ENCODE assay signal across 18 cellular contexts in the genomic region with DNA sequence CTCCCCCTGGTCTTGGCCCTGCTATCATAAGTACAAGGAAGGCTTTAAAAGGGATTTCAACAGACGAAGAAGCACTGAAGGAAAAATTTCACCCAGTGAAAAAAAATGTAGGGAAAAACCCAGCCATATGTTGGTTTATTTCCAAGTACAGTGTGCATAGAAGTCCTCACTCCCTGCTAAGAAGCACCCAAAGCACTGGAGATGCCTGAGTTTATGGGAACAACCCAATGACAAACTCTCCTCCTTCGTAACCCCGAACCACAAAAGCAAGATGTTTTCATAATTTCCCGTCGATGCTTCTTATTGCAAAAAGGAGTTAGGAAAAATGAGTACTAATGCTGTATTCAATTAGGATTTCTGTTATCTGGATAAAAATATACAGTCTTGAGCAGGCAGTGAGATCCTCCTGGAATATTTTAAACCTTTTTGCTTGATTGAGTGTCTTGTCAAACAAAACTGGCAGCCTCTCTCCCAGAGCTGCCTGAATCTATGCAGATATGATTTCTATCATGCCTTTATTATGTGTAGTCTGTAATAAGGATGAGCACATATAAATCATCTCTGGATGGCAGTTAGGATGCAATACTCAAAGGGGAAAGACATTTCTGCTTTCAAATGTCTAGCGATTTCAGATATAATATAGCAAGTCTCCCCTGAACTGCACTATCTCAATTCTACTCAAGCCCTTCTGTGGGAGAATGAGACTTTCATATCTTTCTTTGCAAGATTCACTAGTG.
DNase-seq lines count a peak whose midpoint lies in the region; ATAC-seq and TF ChIP-seq lines count a peak whose summit lies in the region.
"Had no signal": no experiment of that assay in that cellular context is flagged by ENCODE, and none has a peak within 500 bp of the region (broad histone marks: within the 10 kb centered on the region; RNA-seq: fewer than 3 reads in every experiment).

No MANE protein-coding gene starts in this region.

- H3K9me3 ChIP-seq in neural cell (ENCODE audit: low read length), result no peaks in the 10 kb centered on the region
- no peaks in the 10 kb centered on the region for H3K9me3 ChIP-seq in H9 (ENCODE audit: control insufficient read depth, low read depth, low read length)
- H3K9me3 ChIP-seq: A549 had no signal

- peak; percentile 66 for ATAC-seq in SK-N-SH treated with all-trans-retinoic acid at 6 μM for 48 hours
- ATAC-seq in sciatic nerve, result no peak
- ATAC-seq: A549 had no signal

- intact Hi-C loops in sciatic nerve (cut with DNase I), result no loop called here

- no peak overlapping the region for H2BK15ac ChIP-seq in H9 (ENCODE audit: low read depth, low read length)

- H3K9ac ChIP-seq in neural cell (ENCODE audit: low read length) (peak overlapping the region; percentile 56), H9 (ENCODE audit: extremely low read depth, insufficient read length, low read length) (no peak overlapping the region)
- H3K9ac ChIP-seq: BLaER1 had no signal

- no peaks in the 10 kb centered on the region for H3K4me1 ChIP-seq in H9 (ENCODE audit: insufficient read depth, low read length)
- H3K4me1 ChIP-seq: A549 had no signal

- no peaks in the 10 kb centered on the region for H3K9me2 ChIP-seq in neural cell (ENCODE audit: insufficient read depth, low read length)

- no peaks in the 10 kb centered on the region for H3K27me3 ChIP-seq in neural cell (ENCODE audit: insufficient read depth, low read depth, low read length)
- H3K27me3 ChIP-seq in H9 (ENCODE audit: insufficient read depth, low read length), result no peaks in the 10 kb centered on the region
- H3K27me3 ChIP-seq: BLaER1 had no signal

- H2BK12ac ChIP-seq in H9 (ENCODE audit: insufficient read length, low read depth, low read length), result no peak overlapping the region

- H3K23me2 ChIP-seq in H9 (ENCODE audit: insufficient read length, low read depth, low read length, poor library complexity, severe bottlenecking), result no peaks in the 10 kb centered on the region

- H3K4ac ChIP-seq in H9 (ENCODE audit: low read depth, low read length), result no peak overlapping the region

- no peak overlapping the region for H2BK5ac ChIP-seq in H9 (ENCODE audit: insufficient read length, low read length)

- H3K79me2 ChIP-seq in neural cell (replicated peaks; ENCODE audit: insufficient read depth, low read length) (no peaks in the 10 kb centered on the region), H9 (ENCODE audit: insufficient read depth, low read length) (no peaks in the 10 kb centered on the region)

- H3K18ac ChIP-seq in H9 (ENCODE audit: insufficient read length, low read depth, low read length), result no peak overlapping the region

- H3K4me3 Mint-ChIP-seq in H9, result no peak overlapping the region
- H3K4me3 Mint-ChIP-seq: CD14-positive monocyte; CD4-positive, alpha-beta memory T cell had no signal

- no peak overlapping the region for H3K27ac Mint-ChIP-seq in H9
- H3K27ac Mint-ChIP-seq: CD14-positive monocyte; CD4-positive, alpha-beta memory T cell had no signal

- no CpG with 5 or more reads among the region's 6 CpGs for WGBS in H9 (ENCODE audit: extremely low coverage, insufficient read length, low lambda C conversion rate)

- H3K4me3 ChIP-seq in neural cell (ENCODE audit: low read length), result peak overlapping the region; percentile 2
- H3K4me3 ChIP-seq: A549, BLaER1 had no signal

- no peak overlapping the region for H4K5ac ChIP-seq in H9 (ENCODE audit: insufficient read length, low read depth, low read length)

- H3K14ac ChIP-seq in H9 (ENCODE audit: insufficient read depth, low read length), result no peak overlapping the region

- peak; percentile 21 for TF ChIP-seq RAD21 in neural cell (conservative IDR thresholded peaks at IDR 0.05)

- TF ChIP-seq CTCF in neural cell (IDR thresholded peaks at IDR 0.05; ENCODE audit: poor library complexity, severe bottlenecking), result no peak
- no peak for TF ChIP-seq CTCF in H9 (conservative IDR thresholded peaks at IDR 0.05)

- H3T11ph ChIP-seq in H9 (ENCODE audit: low read length), result no peak overlapping the region

- peaks cover 5 to 7% of the 10 kb centered on the region in 2 experiments; a peak in 3 of 4 replicates for H3K4me1 Mint-ChIP-seq in H9

- no peak overlapping the region for H2AK5ac ChIP-seq in H9 (ENCODE audit: insufficient read length, low read length)

- no peak overlapping the region for H2BK20ac ChIP-seq in H9 (ENCODE audit: low read depth, low read length, poor library complexity, severe bottlenecking)

- no peak overlapping the region for H3K23ac ChIP-seq in H9 (ENCODE audit: insufficient read length, low read depth, low read length)

- H2BK120ac ChIP-seq in H9 (ENCODE audit: low read depth, low read length, poor library complexity, severe bottlenecking), result no peak overlapping the region

- H3K27me3 Mint-ChIP-seq in H9 (ENCODE audit: low read depth), result no peaks in the 10 kb centered on the region; the same call in 1 of the 2 replicates

- no peaks in the 10 kb centered on the region for H3K9me3 Mint-ChIP-seq in H9

- no peak overlapping the region for H4K8ac ChIP-seq in H9 (replicated peaks; ENCODE audit: insufficient read length, low read depth, low read length)

- H3K79me1 ChIP-seq in H9 (ENCODE audit: insufficient read depth, low read depth, low read length, poor library complexity, severe bottlenecking), result no peaks in the 10 kb centered on the region

- H3K36me3 ChIP-seq in neural cell (ENCODE audit: insufficient read depth, low read length), result no peaks in the 10 kb centered on the region
- H3K36me3 ChIP-seq: BLaER1 had no signal

- no peak overlapping the region for H3K56ac ChIP-seq in H9 (ENCODE audit: insufficient read length, low read depth, low read length)

- H3K4me2 ChIP-seq in neural cell (ENCODE audit: low read length) (peak overlapping the region; percentile 25), H9 (ENCODE audit: insufficient read depth, insufficient read length, low read length) (no peak overlapping the region)
- H3K4me2 ChIP-seq: A549, BLaER1 had no signal

- H4K91ac ChIP-seq in H9 (ENCODE audit: insufficient read length, low read depth, low read length), result no peak overlapping the region

- H3F3A ChIP-seq in neural cell (ENCODE audit: insufficient read depth, low read length, poor library complexity, severe bottlenecking), result no peaks in the 10 kb centered on the region

- H3K36me3 Mint-ChIP-seq in H9 (ENCODE audit: insufficient read depth in 1 of 3, low read depth in 3 of 3), result no peaks in the 10 kb centered on the region
- H3K36me3 Mint-ChIP-seq: CD14-positive monocyte; CD4-positive, alpha-beta memory T cell had no signal

- DNase-seq in NCI-H2171 treated with DMSO at 0.1 percent for 48 hours (lab: John Stamatoyannopoulos, UW) (peak; percentile 58), NCI-H2171 (lab: John Stamatoyannopoulos, UW) (no peak), fibroblast of peridontal ligament (ENCODE audit: extremely low read depth) (peak; percentile 54), activated gamma-delta T cell treated with Interleukin-2 at 50 U/mL for 16 hours (no peak), sciatic nerve (ENCODE audit: low spot score) (no peak), H9 (no peak)
- DNase-seq: CD4-positive, alpha-beta memory T cell; DMS153; DMS79 treated with DMSO at 0.1 percent for 48 hours; GF-D8; GOT3; H7 had no signal

- peak overlapping the region; percentile 87 for H3K27ac ChIP-seq in neural cell (ENCODE audit: low read length)
- H3K27ac ChIP-seq in H9 (ENCODE audit: insufficient read length, low read depth, low read length), result no peak overlapping the region
- H3K27ac ChIP-seq: 22Rv1, A549, BLaER1 had no signal

- H2AFZ ChIP-seq in neural cell (ENCODE audit: low read depth, low read length) (no peak overlapping the region), H9 (ENCODE audit: low read length) (no peak overlapping the region)

- H4K20me1 ChIP-seq in neural cell (ENCODE audit: insufficient read depth), result no peaks in the 10 kb centered on the region
- no peaks in the 10 kb centered on the region for H4K20me1 ChIP-seq in H9 (ENCODE audit: control insufficient read depth, insufficient read depth, insufficient read length)
- H4K20me1 ChIP-seq: BLaER1 had no signal

- peak; percentile 94 for TF ChIP-seq EP300 in neural cell (conservative IDR thresholded peaks at IDR 0.05; ENCODE audit: poor library complexity, severe bottlenecking)

TF ChIP-seq in SK-N-SH treated with all-trans-retinoic acid at 6 μM for 48 hours, 23 proteins besides CTCF, POLR2A, EP300 and RAD21 (continues in another document):
- no peak for TF ChIP-seq TOX (CRISPR knock-in tag; IDR thresholded peaks at IDR 0.05; ENCODE audit: borderline replicate concordance)

TF ChIP-seq in neural cell, 6 proteins besides CTCF, POLR2A, EP300 and RAD21:
- TF ChIP-seq EZH2 (IDR thresholded peaks at IDR 0.05; ENCODE audit: borderline replicate concordance, insufficient read depth, low read length, poor library complexity, severe bottlenecking), result no peak
- peak; percentile 14 for TF ChIP-seq SMC3 (conservative IDR thresholded peaks at IDR 0.05; ENCODE audit: poor library complexity)
- TF ChIP-seq, protein P1, sequence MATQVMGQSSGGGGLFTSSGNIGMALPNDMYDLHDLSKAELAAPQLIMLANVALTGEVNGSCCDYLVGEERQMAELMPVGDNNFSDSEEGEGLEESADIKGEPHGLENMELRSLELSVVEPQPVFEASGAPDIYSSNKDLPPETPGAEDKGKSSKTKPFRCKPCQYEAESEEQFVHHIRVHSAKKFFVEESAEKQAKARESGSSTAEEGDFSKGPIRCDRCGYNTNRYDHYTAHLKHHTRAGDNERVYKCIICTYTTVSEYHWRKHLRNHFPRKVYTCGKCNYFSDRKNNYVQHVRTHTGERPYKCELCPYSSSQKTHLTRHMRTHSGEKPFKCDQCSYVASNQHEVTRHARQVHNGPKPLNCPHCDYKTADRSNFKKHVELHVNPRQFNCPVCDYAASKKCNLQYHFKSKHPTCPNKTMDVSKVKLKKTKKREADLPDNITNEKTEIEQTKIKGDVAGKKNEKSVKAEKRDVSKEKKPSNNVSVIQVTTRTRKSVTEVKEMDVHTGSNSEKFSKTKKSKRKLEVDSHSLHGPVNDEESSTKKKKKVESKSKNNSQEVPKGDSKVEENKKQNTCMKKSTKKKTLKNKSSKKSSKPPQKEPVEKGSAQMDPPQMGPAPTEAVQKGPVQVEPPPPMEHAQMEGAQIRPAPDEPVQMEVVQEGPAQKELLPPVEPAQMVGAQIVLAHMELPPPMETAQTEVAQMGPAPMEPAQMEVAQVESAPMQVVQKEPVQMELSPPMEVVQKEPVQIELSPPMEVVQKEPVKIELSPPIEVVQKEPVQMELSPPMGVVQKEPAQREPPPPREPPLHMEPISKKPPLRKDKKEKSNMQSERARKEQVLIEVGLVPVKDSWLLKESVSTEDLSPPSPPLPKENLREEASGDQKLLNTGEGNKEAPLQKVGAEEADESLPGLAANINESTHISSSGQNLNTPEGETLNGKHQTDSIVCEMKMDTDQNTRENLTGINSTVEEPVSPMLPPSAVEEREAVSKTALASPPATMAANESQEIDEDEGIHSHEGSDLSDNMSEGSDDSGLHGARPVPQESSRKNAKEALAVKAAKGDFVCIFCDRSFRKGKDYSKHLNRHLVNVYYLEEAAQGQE (IDR thresholded peaks at IDR 0.05; ENCODE audit: borderline replicate concordance), result peak; percentile 97
- TF ChIP-seq MXI1 (conservative IDR thresholded peaks at IDR 0.05; ENCODE audit: poor library complexity, severe bottlenecking), result no peak
- no peak for TF ChIP-seq TAF1 (IDR thresholded peaks at IDR 0.05; ENCODE audit: low read depth)
- peak; percentile 69 for TF ChIP-seq POLR2AphosphoS5 (IDR thresholded peaks at IDR 0.05)
TF ChIP-seq in neural cell: peak in this region for 3.

Comparison
In these comparisons a context has a peak if more than half of its experiments do, and no peak if none do; other contexts are left out.
1. DNase-seq: peak in NCI-H2171 treated with DMSO at 0.1 percent for 48 hours (single experiment) and fibroblast of peridontal ligament (single experiment); none in NCI-H2171 (single experiment), activated gamma-delta T cell treated with Interleukin-2 at 50 U/mL for 16 hours (single experiment), sciatic nerve (single experiment) and H9 (single experiment).